Comparison of ENCODE assay signal across 2 cellular contexts in the genomic region with DNA sequence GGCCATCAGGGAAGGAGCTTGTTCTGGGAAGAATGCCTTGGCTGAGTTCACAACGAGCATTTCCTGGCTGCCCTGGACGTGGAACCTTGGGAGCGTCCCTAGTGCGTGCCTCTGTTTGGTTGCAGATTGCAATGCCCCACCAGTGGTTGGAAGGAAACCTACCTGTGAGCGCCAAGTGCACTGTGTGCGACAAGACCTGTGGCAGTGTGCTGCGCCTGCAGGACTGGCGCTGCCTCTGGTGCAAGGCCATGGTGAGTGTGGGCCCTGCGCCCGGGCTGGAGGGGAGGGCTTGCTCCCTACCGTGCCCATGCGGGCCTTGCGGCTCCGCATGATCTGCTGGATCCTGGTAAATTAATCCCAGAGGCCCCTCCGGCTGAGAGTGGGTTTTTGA.
TF ChIP-seq lines count a peak whose summit lies in the region.

No MANE protein-coding gene starts in this region.

TF ChIP-seq in IMR-90, 13 proteins besides CTCF, POLR2A, EP300 and RAD21:
- TF ChIP-seq, protein P1, sequence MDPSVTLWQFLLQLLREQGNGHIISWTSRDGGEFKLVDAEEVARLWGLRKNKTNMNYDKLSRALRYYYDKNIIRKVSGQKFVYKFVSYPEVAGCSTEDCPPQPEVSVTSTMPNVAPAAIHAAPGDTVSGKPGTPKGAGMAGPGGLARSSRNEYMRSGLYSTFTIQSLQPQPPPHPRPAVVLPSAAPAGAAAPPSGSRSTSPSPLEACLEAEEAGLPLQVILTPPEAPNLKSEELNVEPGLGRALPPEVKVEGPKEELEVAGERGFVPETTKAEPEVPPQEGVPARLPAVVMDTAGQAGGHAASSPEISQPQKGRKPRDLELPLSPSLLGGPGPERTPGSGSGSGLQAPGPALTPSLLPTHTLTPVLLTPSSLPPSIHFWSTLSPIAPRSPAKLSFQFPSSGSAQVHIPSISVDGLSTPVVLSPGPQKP (IDR thresholded peaks at IDR 0.05; ENCODE audit: borderline replicate concordance, low read depth, low read length), result no peak
- TF ChIP-seq MAFK (IDR thresholded peaks at IDR 0.05; ENCODE audit: low read depth, low read length) (no peak), BHLHE40 (IDR thresholded peaks at IDR 0.05; ENCODE audit: low read depth, low read length) (no peak), CHD1 (IDR thresholded peaks at IDR 0.05; ENCODE audit: low read depth, low read length) (no peak)
- TF ChIP-seq, protein P2, sequence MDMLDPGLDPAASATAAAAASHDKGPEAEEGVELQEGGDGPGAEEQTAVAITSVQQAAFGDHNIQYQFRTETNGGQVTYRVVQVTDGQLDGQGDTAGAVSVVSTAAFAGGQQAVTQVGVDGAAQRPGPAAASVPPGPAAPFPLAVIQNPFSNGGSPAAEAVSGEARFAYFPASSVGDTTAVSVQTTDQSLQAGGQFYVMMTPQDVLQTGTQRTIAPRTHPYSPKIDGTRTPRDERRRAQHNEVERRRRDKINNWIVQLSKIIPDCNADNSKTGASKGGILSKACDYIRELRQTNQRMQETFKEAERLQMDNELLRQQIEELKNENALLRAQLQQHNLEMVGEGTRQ (IDR thresholded peaks at IDR 0.05; ENCODE audit: low read depth, low read length), result no peak
TF ChIP-seq in IMR-90: peak in this region for 0.

TF ChIP-seq in HepG2, 621 proteins besides CTCF, POLR2A, EP300 and RAD21:
- TF ChIP-seq MED1 (CRISPR knock-in tag; IDR thresholded peaks at IDR 0.05), result no peak
- TF ChIP-seq ZNF317 (CRISPR knock-in tag; IDR thresholded peaks at IDR 0.05), result no peak
- TF ChIP-seq ZNF776 (CRISPR knock-in tag; IDR thresholded peaks at IDR 0.05), result 0 out of 2 replicates have a peak, but pooled peaks have one; percentile 50
- no peak for TF ChIP-seq TMF1 (CRISPR knock-in tag; IDR thresholded peaks at IDR 0.05; ENCODE audit: low read depth)
- TF ChIP-seq, protein P3, sequence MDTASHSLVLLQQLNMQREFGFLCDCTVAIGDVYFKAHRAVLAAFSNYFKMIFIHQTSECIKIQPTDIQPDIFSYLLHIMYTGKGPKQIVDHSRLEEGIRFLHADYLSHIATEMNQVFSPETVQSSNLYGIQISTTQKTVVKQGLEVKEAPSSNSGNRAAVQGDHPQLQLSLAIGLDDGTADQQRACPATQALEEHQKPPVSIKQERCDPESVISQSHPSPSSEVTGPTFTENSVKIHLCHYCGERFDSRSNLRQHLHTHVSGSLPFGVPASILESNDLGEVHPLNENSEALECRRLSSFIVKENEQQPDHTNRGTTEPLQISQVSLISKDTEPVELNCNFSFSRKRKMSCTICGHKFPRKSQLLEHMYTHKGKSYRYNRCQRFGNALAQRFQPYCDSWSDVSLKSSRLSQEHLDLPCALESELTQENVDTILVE (CRISPR knock-in tag; IDR thresholded peaks at IDR 0.05), result no peak
